In genomic region chrX:154477891-154478477, GRCh38 we compare ENCODE assay signal across 8 cellular contexts. TPM values are rescaled to one million over a fixed set of nuclear protein-coding genes. Genes with fewer than 3 reads are reported as not detected.
DNase-seq lines count a peak whose midpoint lies in the region; ATAC-seq and TF ChIP-seq lines count a peak whose summit lies in the region.

No MANE protein-coding gene starts in this region.

- POLR2A ChIA-PET in RWPE1 (lab: Yijun Ruan, JAX; ENCODE audit: low non-redundant PET), result interaction anchor here (0.6 kb wide), 1 partner anchor 20 kb away, joined by 3 read pairs; the partner anchor contains the start of gene PLXNA3
- POLR2A ChIA-PET in GM10248 (lab: Yijun Ruan, JAX), result interaction anchor here (1.0 kb wide), 1 partner anchor 13 kb away, joined by 5 read pairs; the partner anchor contains the start of gene SLC10A3

- intact Hi-C loops in esophagus muscularis mucosa (cut with DNase I) (no loop called here), prostate gland (cut with DNase I) (no loop called here)

- no peak for ATAC-seq in HG02852 (IDR thresholded peaks at IDR 0.05; ENCODE audit: unreplicated experiment)

- no peak for TF ChIP-seq POLR2A in esophagus muscularis mucosa (IDR thresholded peaks at IDR 0.05; ENCODE audit: low read depth)
- no peak for TF ChIP-seq POLR2A in prostate gland (IDR thresholded peaks at IDR 0.05)

- CTCF ChIA-PET in RWPE1 (lab: Yijun Ruan, JAX) (no interaction called here), GM10248 (lab: Yijun Ruan, JAX) (no interaction called here)

- WGBS in esophagus muscularis mucosa, result 76% methylated on average over 17 of the region's 24 CpGs
- 52% methylated on average over 24 of the region's 24 CpGs for WGBS in prostate gland

- H3K27ac ChIP-seq in RWPE1 (peak overlapping the region; percentile 87), esophagus muscularis mucosa (replicated peaks in 1 of 4) (peak overlapping the region; percentile 78 to 87 (median 82)), prostate gland (peak overlapping the region; percentile 72 to 73)

- TF ChIP-seq CTCF in GM06990 (IDR thresholded peaks at IDR 0.05; ENCODE audit: insufficient read depth, low read length, poor library complexity, severe bottlenecking), result no peak
- TF ChIP-seq CTCF in RWPE1 (conservative IDR thresholded peaks at IDR 0.05; ENCODE audit: low read depth), result no peak
- no peak for TF ChIP-seq CTCF in esophagus muscularis mucosa (IDR thresholded peaks at IDR 0.05)
- TF ChIP-seq CTCF in prostate gland (IDR thresholded peaks at IDR 0.05), result no peak
- no peak for TF ChIP-seq CTCF in GM10248 (IDR thresholded peaks at IDR 0.05; ENCODE audit: control extremely low read depth, extremely low read depth, low read depth, missing control alignments)

- DNase-seq in GM06990 (ENCODE audit: extremely low read depth, insufficient read length) (no peak), RWPE1 (ENCODE audit: low spot score) (no peak), esophagus muscularis mucosa (ENCODE audit: extremely low spot score) (no peak), prostate gland (ENCODE audit: low spot score) (no peak), SW 1271 (lab: John Stamatoyannopoulos, UW) (no peak), GM10248 (ENCODE audit: extremely low spot score) (no peak)
- no peak for DNase-seq in activated CD4-positive, alpha-beta T cell treated with anti-CD3 and anti-CD28 coated beads for 1 hour

- H3K4me3 ChIP-seq in GM06990 (replicated peaks; ENCODE audit: low read depth, low read length) (peak overlapping the region; percentile 64), esophagus muscularis mucosa (peak overlapping the region; percentile 55 to 69 (median 58)), prostate gland (peak overlapping the region; percentile 41 to 43)

- H3K36me3 ChIP-seq in GM06990 (ENCODE audit: control insufficient read depth, insufficient read depth, low read length), result no peaks in the 10 kb centered on the region
- H3K36me3 ChIP-seq in esophagus muscularis mucosa, result peaks cover 0 to 2% (median 0%) of the 10 kb centered on the region in 4 donors
- H3K36me3 ChIP-seq in prostate gland, result no peaks in the 10 kb centered on the region

- no peaks in the 10 kb centered on the region for H3K9me3 ChIP-seq in esophagus muscularis mucosa
- H3K9me3 ChIP-seq in prostate gland, result no peaks in the 10 kb centered on the region

- H3K4me1 ChIP-seq in esophagus muscularis mucosa (peaks cover 0 to 14% (median 13%) of the 10 kb centered on the region in 4 donors), prostate gland (replicated peaks) (no peaks in the 10 kb centered on the region)

- TF ChIP-seq EP300 in esophagus muscularis mucosa (IDR thresholded peaks at IDR 0.05), result no peak

- H3K27me3 ChIP-seq in GM06990 (replicated peaks; ENCODE audit: control insufficient read depth, insufficient read depth, low read length) (no peaks in the 10 kb centered on the region), esophagus muscularis mucosa (no peaks in the 10 kb centered on the region), prostate gland (replicated peaks; ENCODE audit: insufficient read depth) (no peaks in the 10 kb centered on the region)

RNA-seq across cellular contexts. Expression of gene LAGE3, which starts 1.1 kb away (rescaled TPM):
- total RNA-seq in esophagus muscularis mucosa, result 10 to 100 TPM; 14.1 to 21.7 (median 16.9) TPM
- 10 to 100 TPM; 39.1 to 44.2 TPM for total RNA-seq in prostate gland

RNA-seq across cellular contexts. Expression of gene UBL4A, which starts 8.4 kb away (rescaled TPM):
- 10 to 100 TPM; 41.7 to 75.8 (median 57.9) TPM for total RNA-seq in esophagus muscularis mucosa
- total RNA-seq in prostate gland, result 10 to 100 TPM; 31.9 to 53.7 TPM

RNA-seq across cellular contexts. Expression of gene SLC10A3, which starts 12.4 kb away (rescaled TPM):
- total RNA-seq in esophagus muscularis mucosa, result 10 to 100 TPM; 24.5 to 44.9 (median 38.1) TPM
- 10 to 100 TPM; 28.0 to 45.6 TPM for total RNA-seq in prostate gland

RNA-seq across cellular contexts. Expression of gene PLXNA3, which starts 19.9 kb away (rescaled TPM):
- total RNA-seq in esophagus muscularis mucosa (10 to 100 TPM in 1 of 4 donors, 1 to 10 TPM in 3; 2.2 to 17.9 (median 4.3) TPM), prostate gland (10 to 100 TPM; 15.7 to 21.0 TPM)

RNA-seq across cellular contexts. Expression of gene FAM50A, which starts 34.0 kb away (rescaled TPM):
- total RNA-seq in esophagus muscularis mucosa (10 to 100 TPM; 47.7 to 63.5 (median 56.7) TPM), prostate gland (10 to 100 TPM; 32.9 to 35.8 TPM)
